8 cellular contexts compared by ENCODE assay signal in the genomic region with DNA sequence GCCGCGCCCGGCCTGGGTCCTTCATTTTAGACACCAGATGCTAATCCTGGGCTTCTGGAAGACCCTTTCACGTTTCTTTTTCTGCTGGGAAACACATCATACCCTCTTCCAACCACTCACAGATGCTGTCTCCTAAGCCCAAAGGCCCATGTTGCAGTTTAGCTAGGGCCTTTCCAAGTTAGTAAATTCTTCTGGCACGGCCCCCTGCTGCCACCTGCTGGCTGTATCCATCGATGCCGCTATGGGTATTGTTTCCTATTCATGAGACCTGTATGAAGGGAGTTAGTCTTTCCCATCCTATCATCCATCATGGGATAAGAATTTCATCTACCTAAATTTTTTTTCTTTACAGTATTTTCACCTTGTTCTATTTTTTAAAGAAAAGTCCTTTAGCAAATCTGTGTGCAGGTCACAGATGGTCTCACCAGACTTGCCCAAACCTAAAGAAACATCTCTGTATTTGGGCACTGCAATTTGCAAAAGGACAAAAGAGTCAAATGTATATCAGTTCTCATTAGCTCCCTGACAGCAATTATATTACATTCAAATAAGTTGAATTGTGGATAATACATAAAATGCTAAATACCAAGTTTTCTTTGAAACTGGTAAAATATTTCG. TPM values are rescaled to one million over a fixed set of nuclear protein-coding genes. Genes with fewer than 3 reads are reported as not detected.
DNase-seq lines count a peak whose midpoint lies in the region; ATAC-seq, FAIRE-seq and TF ChIP-seq lines count a peak whose summit lies in the region.

No MANE protein-coding gene starts in this region.

- 4% methylated on average over 5 of the region's 8 CpGs for WGBS in HepG2 (ENCODE audit: low lambda C conversion rate)

- H3K4me1 Mint-ChIP-seq in CD4-positive, alpha-beta memory T cell, result peaks cover 0 to 20% (median 8%) of the 10 kb centered on the region in 4 donors

- H3K9me3 ChIP-seq in CD4-positive, alpha-beta memory T cell (ENCODE audit: control insufficient read depth in 1 of 2, low read length in 2 of 2), result no peaks in the 10 kb centered on the region
- no peaks in the 10 kb centered on the region for H3K9me3 ChIP-seq in HepG2 (ENCODE audit: low read length)

- no peak overlapping the region for H3K27ac Mint-ChIP-seq in CD4-positive, alpha-beta memory T cell

- no peak overlapping the region for H3K27ac ChIP-seq in CD4-positive, alpha-beta memory T cell (ENCODE audit: low read depth, low read length)
- H3K27ac ChIP-seq in HepG2 (ENCODE audit: extremely low read length, insufficient read depth, low read length), result no peak overlapping the region

- in situ Hi-C loops in HepG2 (cut with HindIII; ENCODE audit: extremely low pct_ligation_motif_present, low pct_unique_long_range_greater_than_20kb), result no loop called here

- intact Hi-C loops in CD4-positive, alpha-beta memory T cell (cut with micrococcal nuclease), result loop anchor here (1.0 to 10.0 kb wide), 2 partner anchors 37 to 112 kb away; a partner anchor contains a TSS
- intact Hi-C loops in HepG2 (cut with micrococcal nuclease; ENCODE audit: unreplicated experiment), result loop anchor here (1.0 kb wide), 1 partner anchor 37 kb away; a partner anchor contains a TSS

- no peaks in the 10 kb centered on the region for H3K79me2 ChIP-seq in HepG2 (ENCODE audit: insufficient read depth, low read length)

- H3K36me3 ChIP-seq in CD4-positive, alpha-beta memory T cell (ENCODE audit: insufficient read depth, low read length), result no peaks in the 10 kb centered on the region
- no peaks in the 10 kb centered on the region for H3K36me3 ChIP-seq in HepG2 (replicated peaks in 1 of 2; ENCODE audit: control insufficient read depth in 1 of 2, insufficient read depth in 2 of 2, low read length in 2 of 2)

- no peak overlapping the region for H3K4me3 ChIP-seq in CD4-positive, alpha-beta memory T cell (ENCODE audit: low read length in 2 of 2)
- no peak overlapping the region for H3K4me3 ChIP-seq in HepG2 (replicated peaks in 1 of 3; ENCODE audit: insufficient read depth in 1 of 3, low read depth in 2 of 3, low read length in 3 of 3)

- H2AFZ ChIP-seq in HepG2 (ENCODE audit: low read length), result no peak overlapping the region

- H3K9ac ChIP-seq in HepG2 (ENCODE audit: insufficient read depth, low read depth, low read length), result no peak overlapping the region

- TF ChIP-seq EP300 in HepG2 (IDR thresholded peaks at IDR 0.05; ENCODE audit: low read depth in 2 of 2, low read length in 2 of 2) (no peak), HepG2 (CRISPR knock-in tag; IDR thresholded peaks at IDR 0.05; ENCODE audit: borderline replicate concordance) (no peak)

- peaks cover 0 to 1% (median 0%) of the 10 kb centered on the region in 8 donors for H3K9me3 Mint-ChIP-seq in CD4-positive, alpha-beta memory T cell

- no peaks in the 10 kb centered on the region for H3K36me3 Mint-ChIP-seq in CD4-positive, alpha-beta memory T cell

- ATAC-seq in GM21825 (IDR thresholded peaks at IDR 0.05; ENCODE audit: unreplicated experiment) (peak; percentile 45), HepG2 (peak; percentile 85), HG03354 (IDR thresholded peaks at IDR 0.05; ENCODE audit: poor library complexity, severe bottlenecking, unreplicated experiment) (no peak)

- FAIRE-seq in HepG2 (lab: Jason Lieb, UNC), result peak; percentile 95

- CTCF ChIA-PET in CD4-positive, alpha-beta memory T cell (lab: Charles Lee; ENCODE audit: partially characterized antibody), result interaction anchor here (1.0 to 7.2 kb wide), 10 partner anchors 9 to 154 kb away, joined by 3 to 58 read pairs (median 4); a partner anchor contains a TSS
- CTCF ChIA-PET in HepG2 (lab: Yijun Ruan, JAX; ENCODE audit: low intra/inter-chr PET ratio, low total read pairs), result interaction anchor here (1.4 to 3.3 kb wide), 2 partner anchors 37 to 143 kb away, joined by 5 to 25 read pairs; a partner anchor contains a TSS

- H3K27me3 ChIP-seq in CD4-positive, alpha-beta memory T cell (ENCODE audit: insufficient read depth, low read length), result no peaks in the 10 kb centered on the region
- H3K27me3 ChIP-seq in HepG2 (ENCODE audit: control insufficient read depth in 1 of 2, insufficient read depth in 2 of 2, low read length in 2 of 2), result no peaks in the 10 kb centered on the region

- H3K4me2 ChIP-seq in HepG2 (ENCODE audit: low read depth, low read length), result no peak overlapping the region

- POLR2A ChIA-PET in CD4-positive, alpha-beta memory T cell (lab: Charles Lee; ENCODE audit: partially characterized antibody), result no interaction called here
- POLR2A ChIA-PET in HepG2 (lab: Yijun Ruan, JAX), result no interaction called here

- TF ChIP-seq POLR2A in HepG2 (IDR thresholded peaks at IDR 0.05; ENCODE audit: insufficient read depth in 1 of 2, low read depth in 2 of 2, low read length in 2 of 2), result no peak

- BruUV-seq in HepG2 (replicated peaks; lab: Mats Ljungman, UMichigan), result no TSS peak

- peaks cover 8% of the 10 kb centered on the region for H3K4me1 ChIP-seq in CD4-positive, alpha-beta memory T cell (ENCODE audit: insufficient read depth, low read length)
- H3K4me1 ChIP-seq in HepG2 (ENCODE audit: insufficient read depth, low read length), result peaks cover 22% of the 10 kb centered on the region

- H3K27me3 Mint-ChIP-seq in CD4-positive, alpha-beta memory T cell, result no peaks in the 10 kb centered on the region

- peak; percentile 47 to 57 (median 52) for DNase-seq in CD4-positive, alpha-beta memory T cell
- DNase-seq in NCI-H2227 (lab: John Stamatoyannopoulos, UW; ENCODE audit: unreplicated experiment) (peak; percentile 80), cerebellar cortex (ENCODE audit: low spot score) (peak; percentile 67), HepG2 (ENCODE audit: low spot score) (peak; percentile 54)
- peak; percentile 47 for DNase-seq in activated CD4-positive, alpha-beta T cell treated with anti-CD3 and anti-CD28 coated beads for 1 hour
- DNase-seq in stimulated activated CD4-positive, alpha-beta T cell treated with anti-CD3 and anti-CD28 coated beads, TNF-alpha, amount 100 ng/mL, for 4 hours (ENCODE audit: low read depth in 3 of 3), result peak; percentile 44 to 55 (median 50)

- no peaks in the 10 kb centered on the region for H4K20me1 ChIP-seq in HepG2 (ENCODE audit: insufficient read depth, low read length)

- no peak overlapping the region for H3K4me3 Mint-ChIP-seq in CD4-positive, alpha-beta memory T cell

- peak; percentile 78 for TF ChIP-seq CTCF in HepG2 (CRISPR knock-in tag; IDR thresholded peaks at IDR 0.05)

- TF ChIP-seq RAD21 in HepG2 (CRISPR knock-in tag; IDR thresholded peaks at IDR 0.05), result peak; percentile 56

RNA-seq across cellular contexts. Expression of a gene that starts 37.8 kb away (rescaled TPM):
- total RNA-seq in CD4-positive, alpha-beta memory T cell, result 1 to 10 TPM; 2.8 to 3.5 TPM
- 1 to 10 TPM in 1 of 2 donors, under 1 TPM in 1; 0.42 to 1.2 TPM for polyA plus RNA-seq in CD4-positive, alpha-beta memory T cell
- 5.4 and 7.2 TPM in 2 replicates for total RNA-seq in HepG2 (2016; rRNA removed; fragmentation: Illumina TruSeq; extraction: Trizol)
- 2.0 and 3.5 TPM in 2 replicates for total RNA-seq in HepG2 (2016; cell fraction: cytosol; rRNA removed; fragmentation: Illumina TruSeq; extraction: Trizol; ENCODE audit: low read depth)
- total RNA-seq in HepG2 (2016; cell fraction: insoluble cytoplasmic fraction; rRNA removed; fragmentation: Illumina TruSeq; extraction: Trizol), result 3.9 and 7.8 TPM in 2 replicates
- 3.7 and 4.7 TPM in 2 replicates for total RNA-seq in HepG2 (2016; cell fraction: membrane; rRNA removed; fragmentation: Illumina TruSeq; extraction: Trizol)
- 6.6 and 8.3 TPM in 2 replicates for total RNA-seq in HepG2 (2016; cell fraction: nucleus; rRNA removed; fragmentation: Illumina TruSeq; extraction: Trizol)
- 5.5 and 5.8 TPM in 2 replicates for polyA plus RNA-seq in HepG2 (2011; rRNA removed)
- polyA plus RNA-seq in HepG2 (2011; cell fraction: cytosol; rRNA removed), result 4.7 and 5.0 TPM in 2 replicates
- polyA plus RNA-seq in HepG2 (2011; cell fraction: nucleus; rRNA removed), result 5.6 and 6.1 TPM in 2 replicates
- polyA plus RNA-seq in HepG2 (2012), result 1.5 and 1.6 TPM in 2 replicates
- polyA plus RNA-seq in HepG2 (2016; cell fraction: cytosol; fragmentation: Illumina TruSeq; extraction: Trizol; ENCODE audit: low read depth), result 0.59 and 0.72 TPM in 2 replicates
- polyA plus RNA-seq in HepG2 (2016; cell fraction: insoluble cytoplasmic fraction; fragmentation: Illumina TruSeq; extraction: Trizol; ENCODE audit: low read depth), result 1.6 and 2.0 TPM in 2 replicates
- 1.5 and 1.6 TPM in 2 replicates for polyA plus RNA-seq in HepG2 (2016; cell fraction: membrane; fragmentation: Illumina TruSeq; extraction: Trizol; ENCODE audit: low read depth)
- 6.6 and 9.9 TPM in 2 replicates for polyA plus RNA-seq in HepG2 (2016; cell fraction: nucleus; fragmentation: Illumina TruSeq; extraction: Trizol; ENCODE audit: insufficient read depth, low read depth)
- polyA minus RNA-seq in HepG2 (2011; rRNA and poly(A)+ RNA removed; ENCODE audit: low replicate concordance), result 6.5 and 21.6 TPM in 2 replicates
- 7.3 and 7.9 TPM in 2 replicates for polyA minus RNA-seq in HepG2 (2011; cell fraction: cytosol; rRNA and poly(A)+ RNA removed)
- polyA minus RNA-seq in HepG2 (2011; cell fraction: nucleus; rRNA and poly(A)+ RNA removed), result 5.7 and 6.4 TPM in 2 replicates

RNA-seq across cellular contexts. Expression of a gene that starts 40.2 kb away (rescaled TPM):
- 1 to 10 TPM; 7.1 to 7.5 TPM for total RNA-seq in CD4-positive, alpha-beta memory T cell
- 1 to 10 TPM; 5.8 to 9.7 TPM for polyA plus RNA-seq in CD4-positive, alpha-beta memory T cell
- total RNA-seq in HepG2 (2016; rRNA removed; fragmentation: Illumina TruSeq; extraction: Trizol), result 9.9 and 14.6 TPM in 2 replicates
- 0.81 and 1.1 TPM in 2 replicates for total RNA-seq in HepG2 (2016; cell fraction: cytosol; rRNA removed; fragmentation: Illumina TruSeq; extraction: Trizol; ENCODE audit: low read depth)
- 10.0 and 16.2 TPM in 2 replicates for total RNA-seq in HepG2 (2016; cell fraction: insoluble cytoplasmic fraction; rRNA removed; fragmentation: Illumina TruSeq; extraction: Trizol)
- 2.7 and 2.8 TPM in 2 replicates for total RNA-seq in HepG2 (2016; cell fraction: membrane; rRNA removed; fragmentation: Illumina TruSeq; extraction: Trizol)
- total RNA-seq in HepG2 (2016; cell fraction: nucleus; rRNA removed; fragmentation: Illumina TruSeq; extraction: Trizol), result 4.8 and 5.0 TPM in 2 replicates
- polyA plus RNA-seq in HepG2 (2011; rRNA removed), result 3.5 and 5.0 TPM in 2 replicates
- polyA plus RNA-seq in HepG2 (2011; cell fraction: cytosol; rRNA removed), result 2.0 and 2.6 TPM in 2 replicates
- 1.00 and 1.3 TPM in 2 replicates for polyA plus RNA-seq in HepG2 (2011; cell fraction: nucleus; rRNA removed)
- polyA plus RNA-seq in HepG2 (2012), result 3.7 and 4.9 TPM in 2 replicates
- polyA plus RNA-seq in HepG2 (2016; cell fraction: cytosol; fragmentation: Illumina TruSeq; extraction: Trizol; ENCODE audit: low read depth), result 0.20 and 0.26 TPM in 2 replicates
- 11.6 and 13.6 TPM in 2 replicates for polyA plus RNA-seq in HepG2 (2016; cell fraction: insoluble cytoplasmic fraction; fragmentation: Illumina TruSeq; extraction: Trizol; ENCODE audit: low read depth)
- polyA plus RNA-seq in HepG2 (2016; cell fraction: membrane; fragmentation: Illumina TruSeq; extraction: Trizol; ENCODE audit: low read depth), result 0.60 and 1.1 TPM in 2 replicates
- polyA plus RNA-seq in HepG2 (2016; cell fraction: nucleus; fragmentation: Illumina TruSeq; extraction: Trizol; ENCODE audit: insufficient read depth, low read depth), result 5.1 and 5.7 TPM in 2 replicates
- polyA minus RNA-seq in HepG2 (2011; rRNA and poly(A)+ RNA removed; ENCODE audit: low replicate concordance), result 2.5 and 9.4 TPM in 2 replicates
- 4.1 and 4.7 TPM in 2 replicates for polyA minus RNA-seq in HepG2 (2011; cell fraction: cytosol; rRNA and poly(A)+ RNA removed)
- polyA minus RNA-seq in HepG2 (2011; cell fraction: nucleus; rRNA and poly(A)+ RNA removed), result 4.6 TPM in 2 replicates
